In the genomic region with DNA sequence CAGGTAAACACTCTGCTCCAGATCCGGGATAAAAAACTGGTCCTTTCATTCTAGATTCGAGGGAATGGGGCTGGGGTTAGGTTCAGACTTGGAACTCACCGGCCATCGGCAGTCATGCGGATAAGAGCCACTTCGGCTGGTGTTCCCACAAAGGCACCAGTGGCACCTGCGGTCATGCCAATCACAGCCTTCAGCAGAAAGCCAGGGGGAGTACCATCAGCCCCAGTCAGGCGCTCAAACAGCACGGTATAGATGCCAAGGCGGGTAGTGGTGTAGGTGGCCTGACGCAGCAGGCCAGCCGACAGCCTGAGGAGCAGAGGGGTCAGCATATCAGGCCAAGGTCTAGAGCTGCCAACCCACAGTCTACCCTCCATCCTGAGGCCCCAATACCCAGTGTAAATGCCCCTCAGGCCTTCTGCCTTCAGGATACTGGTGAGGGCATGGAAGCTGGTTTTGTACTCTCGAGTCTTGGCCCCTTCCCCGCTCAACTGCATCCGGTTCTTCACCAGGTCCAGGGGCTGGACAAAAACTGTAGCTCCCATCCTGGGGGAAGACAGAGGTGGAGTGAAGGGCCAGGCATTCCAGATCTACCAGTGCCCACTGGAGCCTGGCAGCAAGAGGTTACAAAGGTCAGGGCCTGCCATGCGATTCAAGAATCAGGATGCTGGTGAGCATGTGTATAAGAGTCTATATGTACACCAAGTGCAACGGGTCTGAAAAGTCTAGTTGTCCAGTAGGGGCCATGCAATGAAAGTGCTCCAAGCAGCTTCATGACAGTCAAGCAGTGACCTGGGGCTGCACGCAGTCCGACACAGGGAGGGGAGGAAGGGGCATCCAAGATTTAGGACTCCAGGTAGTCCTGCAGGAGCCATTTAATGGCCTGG, we compare ENCODE assay signal across 6 cellular contexts. TPM values are rescaled to one million over a fixed set of nuclear protein-coding genes. Genes with fewer than 3 reads are reported as not detected.
A peak's percentile ranks its signal among the peaks of the same experiment; 100 is the strongest.
DNase-seq lines count a peak whose midpoint lies in the region; FAIRE-seq and TF ChIP-seq lines count a peak whose summit lies in the region.

No MANE protein-coding gene starts in this region.

- H3K4me3 ChIP-seq in endothelial cell of umbilical vein (replicated peaks in 1 of 3; ENCODE audit: insufficient read depth in 1 of 3, low read depth in 1 of 3, low read length in 3 of 3) (peak overlapping the region; percentile 45 to 84 (median 77)), spleen (peak overlapping the region; percentile 57 to 95 (median 78))

- dilution Hi-C loops in endothelial cell of umbilical vein (cut with MboI; ENCODE audit: extremely low pct_ligation_motif_present, low sequenced_read_pairs) = no loop called here

- H3K27me3 Mint-ChIP-seq in T-helper 1 cell treated with Interleukin-12 subunit alpha and Interleukin-12 subunit beta and Interleukin-4 antibody, amounts not matched to agents 30 μg/mL and 1 μg/mL, for 36 hours (ENCODE audit: low read depth) = no peaks in the 10 kb centered on the region

- no peak for TF ChIP-seq CTCF in endothelial cell of umbilical vein (IDR thresholded peaks at IDR 0.05; ENCODE audit: extremely low read depth in 1 of 2, insufficient read depth in 1 of 2, low read depth in 1 of 2, low read length in 2 of 2)
- no peak for TF ChIP-seq CTCF in spleen (IDR thresholded peaks at IDR 0.05 in 8 of 11, conservative IDR thresholded peaks at IDR 0.05 in 3 of 11)

- peaks cover 49% of the 10 kb centered on the region for H3K79me2 ChIP-seq in endothelial cell of umbilical vein (ENCODE audit: control insufficient read depth, insufficient read depth, low read length)

- no peaks in the 10 kb centered on the region for H3K9me1 ChIP-seq in endothelial cell of umbilical vein (replicated peaks; ENCODE audit: control insufficient read depth, extremely low read depth, insufficient read depth, low read length)

- WGBS in spleen, 5 donors = 39 to 65% (median 63%) methylated on average over 9 to 19 of the region's 19 CpGs

- H3K9ac ChIP-seq in endothelial cell of umbilical vein (replicated peaks; ENCODE audit: extremely low read depth, insufficient read depth, low read length) = peak overlapping the region; percentile 88

- H2AFZ ChIP-seq in endothelial cell of umbilical vein (ENCODE audit: low read depth, low read length) = peak overlapping the region; percentile 40

- peak; percentile 57 for FAIRE-seq in endothelial cell of umbilical vein (lab: Jason Lieb, UNC)

- peaks cover 53% of the 10 kb centered on the region for H3K36me3 Mint-ChIP-seq in T-helper 1 cell treated with Interleukin-12 subunit alpha and Interleukin-12 subunit beta and Interleukin-4 antibody, amounts not matched to agents 30 μg/mL and 1 μg/mL, for 36 hours (ENCODE audit: low read depth)

- peaks cover 23% of the 10 kb centered on the region for H3K4me1 ChIP-seq in endothelial cell of umbilical vein (ENCODE audit: control insufficient read depth, extremely low read depth, insufficient read depth, low read length)
- H3K4me1 ChIP-seq in spleen = peaks cover 43 to 80% (median 63%) of the 10 kb centered on the region in 6 donors

- peak overlapping the region; percentile 71 for H3K27ac Mint-ChIP-seq in T-helper 1 cell treated with Interleukin-12 subunit alpha and Interleukin-12 subunit beta and Interleukin-4 antibody, amounts not matched to agents 30 μg/mL and 1 μg/mL, for 36 hours

- no peaks in the 10 kb centered on the region for H3K9me3 Mint-ChIP-seq in T-helper 1 cell treated with Interleukin-12 subunit alpha and Interleukin-12 subunit beta and Interleukin-4 antibody, amounts not matched to agents 30 μg/mL and 1 μg/mL, for 36 hours

- H3K27me3 ChIP-seq in endothelial cell of umbilical vein (ENCODE audit: control insufficient read depth in 2 of 2, insufficient read depth in 2 of 2, low read length in 2 of 2) = no peaks in the 10 kb centered on the region
- no peaks in the 10 kb centered on the region for H3K27me3 ChIP-seq in spleen (replicated peaks in 1 of 7)

- CTCF ChIA-PET in endothelial cell of umbilical vein (lab: Charles Lee) = interaction anchor here (1.2 to 3.3 kb wide), 6 partner anchors 18 to 93 kb away, joined by 3 to 44 read pairs (median 5); a partner anchor contains a TSS

- H4K20me1 ChIP-seq in endothelial cell of umbilical vein (replicated peaks; ENCODE audit: control insufficient read depth, extremely low read depth, insufficient read depth, low read length) = no peaks in the 10 kb centered on the region

- POLR2A ChIA-PET in endothelial cell of umbilical vein (lab: Charles Lee) = interaction anchor here (2.3 kb wide), 1 partner anchor 29 kb away, joined by 15 read pairs; a partner anchor contains a TSS

- H3K4me3 Mint-ChIP-seq in T-helper 1 cell treated with Interleukin-12 subunit alpha and Interleukin-12 subunit beta and Interleukin-4 antibody, amounts not matched to agents 30 μg/mL and 1 μg/mL, for 36 hours = peak overlapping the region; percentile 90

- H3K27ac ChIP-seq in endothelial cell of umbilical vein (ENCODE audit: insufficient read depth, low read depth, low read length) (peak overlapping the region; percentile 81), spleen (peak overlapping the region; percentile 93 to 99 (median 97))

- H3K36me3 ChIP-seq in endothelial cell of umbilical vein (ENCODE audit: control insufficient read depth in 2 of 2, extremely low read depth in 1 of 2, insufficient read depth in 2 of 2, low read length in 2 of 2) (peaks cover 8 to 29% of the 10 kb centered on the region in 2 experiments), spleen (peaks cover 0 to 59% (median 34%) of the 10 kb centered on the region in 6 donors)

- H3K4me2 ChIP-seq in endothelial cell of umbilical vein (ENCODE audit: insufficient read depth, low read length) = peak overlapping the region; percentile 89

- no peak for DNase-seq in T-helper 1 cell
- no peak for DNase-seq in endothelial cell of umbilical vein (ENCODE audit: low read depth, low spot score)
- DNase-seq in spleen = peak; percentile 82
- DNase-seq in HCEC 1CT = no peak
- no peak for DNase-seq in iPS-NIHi11 (ENCODE audit: low spot score)

- H3K4me1 Mint-ChIP-seq in T-helper 1 cell treated with Interleukin-12 subunit alpha and Interleukin-12 subunit beta and Interleukin-4 antibody, amounts not matched to agents 30 μg/mL and 1 μg/mL, for 36 hours (ENCODE audit: low read depth) = peaks cover 43% of the 10 kb centered on the region

- no peak for TF ChIP-seq POLR2A in endothelial cell of umbilical vein (IDR thresholded peaks at IDR 0.05; ENCODE audit: low read depth, low read length)
- no peak for TF ChIP-seq POLR2A in spleen (IDR thresholded peaks at IDR 0.05)

- no peaks in the 10 kb centered on the region for H3K9me3 ChIP-seq in endothelial cell of umbilical vein (replicated peaks; ENCODE audit: control insufficient read depth, insufficient read depth, low read length)
- no peaks in the 10 kb centered on the region for H3K9me3 ChIP-seq in spleen

- TSS peak; percentile 14 for BruUV-seq in endothelial cell of umbilical vein (replicated peaks; lab: Mats Ljungman, UMichigan)

- intact Hi-C loops in endothelial cell of umbilical vein (cut with micrococcal nuclease) = loop anchor here (1.0 kb wide), 1 partner anchor 30 kb away; no protein-coding TSS in a partner anchor
- intact Hi-C loops in spleen (cut with DNase I; ENCODE audit: low total_unique reads) = loop anchor here (10.0 kb wide), 1 partner anchor 56 kb away; a partner anchor contains a TSS

RNA-seq across cellular contexts. Expression of a gene that starts 0.9 kb away (rescaled TPM):
- 50.2 and 58.2 TPM in 2 replicates for total RNA-seq in endothelial cell of umbilical vein
- polyA plus RNA-seq in endothelial cell of umbilical vein = 95.2 and 110 TPM in 2 replicates
- polyA plus RNA-seq in endothelial cell of umbilical vein (2011; cell fraction: cytosol; rRNA removed) = 58.8 and 69.9 TPM in 2 replicates
- 36.2 and 41.8 TPM in 2 replicates for polyA plus RNA-seq in endothelial cell of umbilical vein (2011; cell fraction: nucleus; rRNA removed)
- 43.6 and 61.0 TPM in 2 replicates for polyA plus RNA-seq in endothelial cell of umbilical vein (2012)
- polyA minus RNA-seq in endothelial cell of umbilical vein = 49.5 and 53.3 TPM in 2 replicates
- polyA minus RNA-seq in endothelial cell of umbilical vein (2011; cell fraction: cytosol; rRNA and poly(A)+ RNA removed) = 31.9 TPM
- 16.2 and 18.0 TPM in 2 replicates for polyA minus RNA-seq in endothelial cell of umbilical vein (2011; cell fraction: nucleus; rRNA and poly(A)+ RNA removed)
- 10 to 100 TPM; 37.2 to 61.0 (median 42.9) TPM for total RNA-seq in spleen
- 10 to 100 TPM; 22.1 to 52.6 (median 32.3) TPM for polyA plus RNA-seq in spleen

RNA-seq across cellular contexts. Expression of a gene that starts 1.2 kb away (rescaled TPM):
- 60.2 and 61.0 TPM in 2 replicates for total RNA-seq in endothelial cell of umbilical vein
- 87.6 and 121 TPM in 2 replicates for polyA plus RNA-seq in endothelial cell of umbilical vein
- polyA plus RNA-seq in endothelial cell of umbilical vein (2011; cell fraction: cytosol; rRNA removed) = 89.6 and 94.4 TPM in 2 replicates
- polyA plus RNA-seq in endothelial cell of umbilical vein (2011; cell fraction: nucleus; rRNA removed) = 92.1 and 116 TPM in 2 replicates
- polyA plus RNA-seq in endothelial cell of umbilical vein (2012) = 71.6 and 77.0 TPM in 2 replicates
- polyA minus RNA-seq in endothelial cell of umbilical vein = 69.9 and 71.4 TPM in 2 replicates
- 120 TPM for polyA minus RNA-seq in endothelial cell of umbilical vein (2011; cell fraction: cytosol; rRNA and poly(A)+ RNA removed)
- polyA minus RNA-seq in endothelial cell of umbilical vein (2011; cell fraction: nucleus; rRNA and poly(A)+ RNA removed) = 18.8 and 28.9 TPM in 2 replicates
- 100 to 1,000 TPM in 1 of 7 donors, 10 to 100 TPM in 6; 57.6 to 109 (median 78.6) TPM for total RNA-seq in spleen
- polyA plus RNA-seq in spleen = 100 to 1,000 TPM in 2 of 3 donors, 10 to 100 TPM in 1; 96.4 to 146 (median 129) TPM

RNA-seq across cellular contexts. Expression of a gene that starts 6.8 kb away (rescaled TPM):
- total RNA-seq in endothelial cell of umbilical vein (not detected in 2 replicates), spleen (1 to 10 TPM; 1.8 to 6.1 (median 3.0) TPM)
- polyA plus RNA-seq in endothelial cell of umbilical vein (not detected in 2 replicates), spleen (1 to 10 TPM; 2.0 to 2.9 (median 2.8) TPM)
- polyA plus RNA-seq in endothelial cell of umbilical vein (2011; cell fraction: cytosol; rRNA removed) = not detected in 2 replicates
- not detected in 2 replicates for polyA plus RNA-seq in endothelial cell of umbilical vein (2011; cell fraction: nucleus; rRNA removed)
- 0.35 and 0.70 TPM in 2 replicates for polyA plus RNA-seq in endothelial cell of umbilical vein (2012)
- not detected in 2 replicates for polyA minus RNA-seq in endothelial cell of umbilical vein
- not detected for polyA minus RNA-seq in endothelial cell of umbilical vein (2011; cell fraction: cytosol; rRNA and poly(A)+ RNA removed)
- polyA minus RNA-seq in endothelial cell of umbilical vein (2011; cell fraction: nucleus; rRNA and poly(A)+ RNA removed) = not detected in 2 replicates

RNA-seq across cellular contexts. Expression of a gene that starts 9.4 kb away (rescaled TPM):
- total RNA-seq in endothelial cell of umbilical vein (1,167 and 1,191 TPM in 2 replicates), spleen (1,000 to 10,000 TPM in 1 of 7 donors, 100 to 1,000 TPM in 6; 605 to 1,090 (median 842) TPM)
- polyA plus RNA-seq in endothelial cell of umbilical vein (1,577 and 1,770 TPM in 2 replicates), spleen (1,000 to 10,000 TPM in 1 of 3 donors, 100 to 1,000 TPM in 2; 663 to 1,039 (median 970) TPM)
- 1,411 and 1,601 TPM in 2 replicates for polyA plus RNA-seq in endothelial cell of umbilical vein (2011; cell fraction: cytosol; rRNA removed)
- polyA plus RNA-seq in endothelial cell of umbilical vein (2011; cell fraction: nucleus; rRNA removed) = 507 and 521 TPM in 2 replicates
- polyA plus RNA-seq in endothelial cell of umbilical vein (2012) = 1,624 and 1,668 TPM in 2 replicates
- polyA minus RNA-seq in endothelial cell of umbilical vein = 559 and 621 TPM in 2 replicates
- 1,189 TPM for polyA minus RNA-seq in endothelial cell of umbilical vein (2011; cell fraction: cytosol; rRNA and poly(A)+ RNA removed)
- polyA minus RNA-seq in endothelial cell of umbilical vein (2011; cell fraction: nucleus; rRNA and poly(A)+ RNA removed) = 141 and 191 TPM in 2 replicates

RNA-seq across cellular contexts. Expression of a gene that starts 12.0 kb away (rescaled TPM):
- total RNA-seq in endothelial cell of umbilical vein = 5.1 and 5.5 TPM in 2 replicates
- polyA plus RNA-seq in endothelial cell of umbilical vein = 5.9 and 6.5 TPM in 2 replicates
- polyA plus RNA-seq in endothelial cell of umbilical vein (2011; cell fraction: cytosol; rRNA removed) = 1.6 and 2.1 TPM in 2 replicates
- 42.3 and 47.5 TPM in 2 replicates for polyA plus RNA-seq in endothelial cell of umbilical vein (2011; cell fraction: nucleus; rRNA removed)
- polyA plus RNA-seq in endothelial cell of umbilical vein (2012) = 4.4 and 4.5 TPM in 2 replicates
- 1.4 and 2.1 TPM in 2 replicates for polyA minus RNA-seq in endothelial cell of umbilical vein
- polyA minus RNA-seq in endothelial cell of umbilical vein (2011; cell fraction: cytosol; rRNA and poly(A)+ RNA removed) = 30.8 TPM
- polyA minus RNA-seq in endothelial cell of umbilical vein (2011; cell fraction: nucleus; rRNA and poly(A)+ RNA removed) = 2.9 and 4.3 TPM in 2 replicates
- total RNA-seq in spleen = 10 to 100 TPM in 2 of 7 donors, 1 to 10 TPM in 5; 3.1 to 16.0 (median 8.8) TPM
- 10 to 100 TPM; 13.8 to 23.4 (median 15.4) TPM for polyA plus RNA-seq in spleen
